In genomic region chr2:139217641-139218040, GRCh38 we compare ENCODE assay signal across 26 cellular contexts.
DNase-seq lines count a peak whose midpoint lies in the region; TF ChIP-seq lines count a peak whose summit lies in the region.
"Had no signal": no experiment of that assay in that cellular context is flagged by ENCODE, and none has a peak within 500 bp of the region (broad histone marks: within the 10 kb centered on the region; RNA-seq: fewer than 3 reads in every experiment).

No MANE protein-coding gene starts in this region.

- H3K79me2 ChIP-seq in hepatocyte: no peaks in the 10 kb centered on the region

- H3K4me1 ChIP-seq in stomach (no peaks in the 10 kb centered on the region), hepatocyte (ENCODE audit: insufficient read depth) (no peaks in the 10 kb centered on the region)
- H3K4me1 ChIP-seq: body of pancreas, HAP-1, neural progenitor cell had no signal

- H4K20me1 ChIP-seq in hepatocyte (ENCODE audit: insufficient read depth, poor library complexity, severe bottlenecking): no peaks in the 10 kb centered on the region

- no peaks in the 10 kb centered on the region for H3K9me2 ChIP-seq in hepatocyte (replicated peaks; ENCODE audit: insufficient read depth)

- H3K36me3 ChIP-seq in stomach (no peaks in the 10 kb centered on the region), hepatocyte (replicated peaks; ENCODE audit: insufficient read depth, low read depth) (no peaks in the 10 kb centered on the region)
- H3K36me3 ChIP-seq: HAP-1, MG63, neural progenitor cell had no signal

- peak; percentile 4 for DNase-seq in NCI-H748 (lab: John Stamatoyannopoulos, UW; ENCODE audit: unreplicated experiment)
- DNase-seq in NCI-H748 treated with DMSO at 0.1 percent for 48 hours (lab: John Stamatoyannopoulos, UW): no peak
- DNase-seq in LHCN-M2 (ENCODE audit: low read depth): peak; percentile 1
- peak; percentile 44 for DNase-seq in NCI-H510A treated with DMSO at 0.1 percent for 48 hours (lab: John Stamatoyannopoulos, UW)
- DNase-seq in left kidney (ENCODE audit: low read depth, low spot score): peak; percentile 2
- no peak for DNase-seq in cerebellar nuclear complex (lab: John Stamatoyannopoulos, UW)
- no peak for DNase-seq in stomach
- no peak for DNase-seq in hepatocyte (ENCODE audit: low spot score)
- DNase-seq: activated CD4-positive, alpha-beta T cell treated with anti-CD3 and anti-CD28 coated beads, Interleukin-2, amount 50 U/mL, for 1 hour; activated naive CD8-positive, alpha-beta T cell treated with anti-CD3 and anti-CD28 coated beads, Interleukin-2, amount 10 ng/mL, durations not matched to agents 7 days and 5 days; body of pancreas; C1 segment of cervical spinal cord; endodermal cell; GDM1; kidney glomerular epithelial cell; mammary epithelial cell; MG63; NCI-H187 treated with DMSO at 0.1 percent for 48 hours; NCI-H526; OCI-M1; posterior cingulate gyrus; Right ventricle myocardium superior; T-helper 1 cell had no signal

- TF ChIP-seq POLR2A in stomach (IDR thresholded peaks at IDR 0.05): no peak

- TF ChIP-seq CTCF in stomach (IDR thresholded peaks at IDR 0.05): no peak
- no peak for TF ChIP-seq CTCF in hepatocyte (IDR thresholded peaks at IDR 0.05; ENCODE audit: poor library complexity)

- H2AFZ ChIP-seq in hepatocyte: no peak overlapping the region
- H2AFZ ChIP-seq: neural progenitor cell had no signal

- no peak for TF ChIP-seq EP300 in stomach (IDR thresholded peaks at IDR 0.05)

- H3K27me3 ChIP-seq in stomach (no peaks in the 10 kb centered on the region), hepatocyte (no peaks in the 10 kb centered on the region)
- H3K27me3 ChIP-seq: body of pancreas, MG63, neural progenitor cell had no signal

- intact Hi-C loops in stomach (cut with DNase I; ENCODE audit: low total_unique reads): no loop called here

- H3K9me3 ChIP-seq in stomach: peaks cover 0 to 4% (median 0%) of the 10 kb centered on the region in 4 donors
- H3K9me3 ChIP-seq in hepatocyte (ENCODE audit: low read depth): no peaks in the 10 kb centered on the region
- H3K9me3 ChIP-seq: body of pancreas, HAP-1, MG63 had no signal

- no peak overlapping the region for H3K4me3 ChIP-seq in stomach
- no peak overlapping the region for H3K4me3 ChIP-seq in hepatocyte
- H3K4me3 ChIP-seq: body of pancreas, HAP-1, MG63, neural progenitor cell had no signal

- no peak overlapping the region for H3K4me2 ChIP-seq in hepatocyte
- H3K4me2 ChIP-seq: neural progenitor cell had no signal

- no peak overlapping the region for H3K27ac ChIP-seq in stomach
- H3K27ac ChIP-seq in hepatocyte: no peak overlapping the region
- H3K27ac ChIP-seq: body of pancreas, neural progenitor cell, VCaP had no signal

- 78 to 92% (median 88%) methylated on average over 3 of the region's 3 CpGs for WGBS in stomach, 5 donors
- 87% methylated on average over 3 of the region's 3 CpGs for WGBS in hepatocyte (ENCODE audit: low lambda C conversion rate, missing lambda C conversion rate)

Comparison
In these comparisons a context has a peak if more than half of its experiments do, and no peak if none do; other contexts are left out.
1. DNase-seq: peak in NCI-H748 (single experiment), LHCN-M2 (single experiment), NCI-H510A treated with DMSO at 0.1 percent for 48 hours (single experiment) and left kidney (single experiment); none in NCI-H748 treated with DMSO at 0.1 percent for 48 hours (single experiment), cerebellar nuclear complex (0 of 2), stomach (single experiment) and hepatocyte (single experiment).